Comparison of ENCODE assay signal across 3 cellular contexts in genomic region chr7:139544645-139545044, GRCh38.
TF ChIP-seq lines count a peak whose summit lies in the region.

No MANE protein-coding gene starts in this region.

TF ChIP-seq in SK-N-SH, 30 proteins besides CTCF, POLR2A, EP300 and RAD21:
- TF ChIP-seq JUND (IDR thresholded peaks at IDR 0.05), result no peak
- TF ChIP-seq ELF1 (IDR thresholded peaks at IDR 0.05), result no peak
TF ChIP-seq in SK-N-SH: peak in this region for 0.

TF ChIP-seq in SK-N-SH treated with all-trans-retinoic acid at 6 μM for 48 hours, 23 proteins besides CTCF, POLR2A, EP300 and RAD21:
- TF ChIP-seq, protein P1, sequence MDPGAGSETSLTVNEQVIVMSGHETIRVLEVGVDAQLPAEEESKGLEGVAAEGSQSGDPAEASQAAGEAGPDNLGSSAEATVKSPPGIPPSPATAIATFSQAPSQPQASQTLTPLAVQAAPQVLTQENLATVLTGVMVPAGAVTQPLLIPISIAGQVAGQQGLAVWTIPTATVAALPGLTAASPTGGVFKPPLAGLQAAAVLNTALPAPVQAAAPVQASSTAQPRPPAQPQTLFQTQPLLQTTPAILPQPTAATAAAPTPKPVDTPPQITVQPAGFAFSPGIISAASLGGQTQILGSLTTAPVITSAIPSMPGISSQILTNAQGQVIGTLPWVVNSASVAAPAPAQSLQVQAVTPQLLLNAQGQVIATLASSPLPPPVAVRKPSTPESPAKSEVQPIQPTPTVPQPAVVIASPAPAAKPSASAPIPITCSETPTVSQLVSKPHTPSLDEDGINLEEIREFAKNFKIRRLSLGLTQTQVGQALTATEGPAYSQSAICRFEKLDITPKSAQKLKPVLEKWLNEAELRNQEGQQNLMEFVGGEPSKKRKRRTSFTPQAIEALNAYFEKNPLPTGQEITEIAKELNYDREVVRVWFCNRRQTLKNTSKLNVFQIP (CRISPR knock-in tag; IDR thresholded peaks at IDR 0.05; ENCODE audit: borderline replicate concordance, low read depth), result no peak
- TF ChIP-seq PPARA (CRISPR knock-in tag; IDR thresholded peaks at IDR 0.05; ENCODE audit: borderline replicate concordance) (no peak), OSR1 (CRISPR knock-in tag; IDR thresholded peaks at IDR 0.05) (no peak), TSHZ2 (CRISPR knock-in tag; IDR thresholded peaks at IDR 0.05) (no peak), ARNTL (CRISPR knock-in tag; IDR thresholded peaks at IDR 0.05; ENCODE audit: borderline replicate concordance, low read depth) (no peak), BACH2 (CRISPR knock-in tag; IDR thresholded peaks at IDR 0.05; ENCODE audit: borderline replicate concordance) (no peak), ZFP3 (CRISPR knock-in tag; IDR thresholded peaks at IDR 0.05) (no peak)

TF ChIP-seq in H1, 55 proteins besides CTCF, POLR2A, EP300 and RAD21:
- TF ChIP-seq FOSL1 (IDR thresholded peaks at IDR 0.05; ENCODE audit: insufficient read depth, low read depth, low read length) (no peak), RXRA (IDR thresholded peaks at IDR 0.05; ENCODE audit: insufficient read depth, low read depth, low read length) (no peak), CBX8 (IDR thresholded peaks at IDR 0.05; ENCODE audit: borderline replicate concordance, low read depth, low read length) (no peak), JUN (IDR thresholded peaks at IDR 0.05; ENCODE audit: low read depth, low read length) (no peak), SIX5 (IDR thresholded peaks at IDR 0.05; ENCODE audit: low read depth, low read length) (no peak), KDM1A (IDR thresholded peaks at IDR 0.05; ENCODE audit: borderline replicate concordance, low read length) (no peak), USF2 (IDR thresholded peaks at IDR 0.05; ENCODE audit: low read length) (no peak), BACH1 (IDR thresholded peaks at IDR 0.05; ENCODE audit: low read length) (no peak), HDAC2 (IDR thresholded peaks at IDR 0.05; ENCODE audit: borderline replicate concordance in 1 of 2, low read depth in 2 of 2, low read length in 2 of 2) (no peak), TEAD4 (IDR thresholded peaks at IDR 0.05; ENCODE audit: low read depth, low read length) (no peak), GTF2F1 (IDR thresholded peaks at IDR 0.05; ENCODE audit: borderline replicate concordance, low read depth, low read length) (no peak), TBP (IDR thresholded peaks at IDR 0.05; ENCODE audit: low read depth, low read length) (no peak), ZNF274 (IDR thresholded peaks at IDR 0.05; ENCODE audit: borderline replicate concordance, extremely low read depth, low read length) (no peak), SRF (IDR thresholded peaks at IDR 0.05; ENCODE audit: low read depth, low read length) (no peak), POU5F1 (IDR thresholded peaks at IDR 0.05; ENCODE audit: low read depth, low read length) (no peak)
- TF ChIP-seq, protein P2, sequence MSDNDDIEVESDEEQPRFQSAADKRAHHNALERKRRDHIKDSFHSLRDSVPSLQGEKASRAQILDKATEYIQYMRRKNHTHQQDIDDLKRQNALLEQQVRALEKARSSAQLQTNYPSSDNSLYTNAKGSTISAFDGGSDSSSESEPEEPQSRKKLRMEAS (IDR thresholded peaks at IDR 0.05), result no peak
- TF ChIP-seq, protein P3, sequence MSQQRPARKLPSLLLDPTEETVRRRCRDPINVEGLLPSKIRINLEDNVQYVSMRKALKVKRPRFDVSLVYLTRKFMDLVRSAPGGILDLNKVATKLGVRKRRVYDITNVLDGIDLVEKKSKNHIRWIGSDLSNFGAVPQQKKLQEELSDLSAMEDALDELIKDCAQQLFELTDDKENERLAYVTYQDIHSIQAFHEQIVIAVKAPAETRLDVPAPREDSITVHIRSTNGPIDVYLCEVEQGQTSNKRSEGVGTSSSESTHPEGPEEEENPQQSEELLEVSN (IDR thresholded peaks at IDR 0.05), result no peak
- TF ChIP-seq, protein P4, sequence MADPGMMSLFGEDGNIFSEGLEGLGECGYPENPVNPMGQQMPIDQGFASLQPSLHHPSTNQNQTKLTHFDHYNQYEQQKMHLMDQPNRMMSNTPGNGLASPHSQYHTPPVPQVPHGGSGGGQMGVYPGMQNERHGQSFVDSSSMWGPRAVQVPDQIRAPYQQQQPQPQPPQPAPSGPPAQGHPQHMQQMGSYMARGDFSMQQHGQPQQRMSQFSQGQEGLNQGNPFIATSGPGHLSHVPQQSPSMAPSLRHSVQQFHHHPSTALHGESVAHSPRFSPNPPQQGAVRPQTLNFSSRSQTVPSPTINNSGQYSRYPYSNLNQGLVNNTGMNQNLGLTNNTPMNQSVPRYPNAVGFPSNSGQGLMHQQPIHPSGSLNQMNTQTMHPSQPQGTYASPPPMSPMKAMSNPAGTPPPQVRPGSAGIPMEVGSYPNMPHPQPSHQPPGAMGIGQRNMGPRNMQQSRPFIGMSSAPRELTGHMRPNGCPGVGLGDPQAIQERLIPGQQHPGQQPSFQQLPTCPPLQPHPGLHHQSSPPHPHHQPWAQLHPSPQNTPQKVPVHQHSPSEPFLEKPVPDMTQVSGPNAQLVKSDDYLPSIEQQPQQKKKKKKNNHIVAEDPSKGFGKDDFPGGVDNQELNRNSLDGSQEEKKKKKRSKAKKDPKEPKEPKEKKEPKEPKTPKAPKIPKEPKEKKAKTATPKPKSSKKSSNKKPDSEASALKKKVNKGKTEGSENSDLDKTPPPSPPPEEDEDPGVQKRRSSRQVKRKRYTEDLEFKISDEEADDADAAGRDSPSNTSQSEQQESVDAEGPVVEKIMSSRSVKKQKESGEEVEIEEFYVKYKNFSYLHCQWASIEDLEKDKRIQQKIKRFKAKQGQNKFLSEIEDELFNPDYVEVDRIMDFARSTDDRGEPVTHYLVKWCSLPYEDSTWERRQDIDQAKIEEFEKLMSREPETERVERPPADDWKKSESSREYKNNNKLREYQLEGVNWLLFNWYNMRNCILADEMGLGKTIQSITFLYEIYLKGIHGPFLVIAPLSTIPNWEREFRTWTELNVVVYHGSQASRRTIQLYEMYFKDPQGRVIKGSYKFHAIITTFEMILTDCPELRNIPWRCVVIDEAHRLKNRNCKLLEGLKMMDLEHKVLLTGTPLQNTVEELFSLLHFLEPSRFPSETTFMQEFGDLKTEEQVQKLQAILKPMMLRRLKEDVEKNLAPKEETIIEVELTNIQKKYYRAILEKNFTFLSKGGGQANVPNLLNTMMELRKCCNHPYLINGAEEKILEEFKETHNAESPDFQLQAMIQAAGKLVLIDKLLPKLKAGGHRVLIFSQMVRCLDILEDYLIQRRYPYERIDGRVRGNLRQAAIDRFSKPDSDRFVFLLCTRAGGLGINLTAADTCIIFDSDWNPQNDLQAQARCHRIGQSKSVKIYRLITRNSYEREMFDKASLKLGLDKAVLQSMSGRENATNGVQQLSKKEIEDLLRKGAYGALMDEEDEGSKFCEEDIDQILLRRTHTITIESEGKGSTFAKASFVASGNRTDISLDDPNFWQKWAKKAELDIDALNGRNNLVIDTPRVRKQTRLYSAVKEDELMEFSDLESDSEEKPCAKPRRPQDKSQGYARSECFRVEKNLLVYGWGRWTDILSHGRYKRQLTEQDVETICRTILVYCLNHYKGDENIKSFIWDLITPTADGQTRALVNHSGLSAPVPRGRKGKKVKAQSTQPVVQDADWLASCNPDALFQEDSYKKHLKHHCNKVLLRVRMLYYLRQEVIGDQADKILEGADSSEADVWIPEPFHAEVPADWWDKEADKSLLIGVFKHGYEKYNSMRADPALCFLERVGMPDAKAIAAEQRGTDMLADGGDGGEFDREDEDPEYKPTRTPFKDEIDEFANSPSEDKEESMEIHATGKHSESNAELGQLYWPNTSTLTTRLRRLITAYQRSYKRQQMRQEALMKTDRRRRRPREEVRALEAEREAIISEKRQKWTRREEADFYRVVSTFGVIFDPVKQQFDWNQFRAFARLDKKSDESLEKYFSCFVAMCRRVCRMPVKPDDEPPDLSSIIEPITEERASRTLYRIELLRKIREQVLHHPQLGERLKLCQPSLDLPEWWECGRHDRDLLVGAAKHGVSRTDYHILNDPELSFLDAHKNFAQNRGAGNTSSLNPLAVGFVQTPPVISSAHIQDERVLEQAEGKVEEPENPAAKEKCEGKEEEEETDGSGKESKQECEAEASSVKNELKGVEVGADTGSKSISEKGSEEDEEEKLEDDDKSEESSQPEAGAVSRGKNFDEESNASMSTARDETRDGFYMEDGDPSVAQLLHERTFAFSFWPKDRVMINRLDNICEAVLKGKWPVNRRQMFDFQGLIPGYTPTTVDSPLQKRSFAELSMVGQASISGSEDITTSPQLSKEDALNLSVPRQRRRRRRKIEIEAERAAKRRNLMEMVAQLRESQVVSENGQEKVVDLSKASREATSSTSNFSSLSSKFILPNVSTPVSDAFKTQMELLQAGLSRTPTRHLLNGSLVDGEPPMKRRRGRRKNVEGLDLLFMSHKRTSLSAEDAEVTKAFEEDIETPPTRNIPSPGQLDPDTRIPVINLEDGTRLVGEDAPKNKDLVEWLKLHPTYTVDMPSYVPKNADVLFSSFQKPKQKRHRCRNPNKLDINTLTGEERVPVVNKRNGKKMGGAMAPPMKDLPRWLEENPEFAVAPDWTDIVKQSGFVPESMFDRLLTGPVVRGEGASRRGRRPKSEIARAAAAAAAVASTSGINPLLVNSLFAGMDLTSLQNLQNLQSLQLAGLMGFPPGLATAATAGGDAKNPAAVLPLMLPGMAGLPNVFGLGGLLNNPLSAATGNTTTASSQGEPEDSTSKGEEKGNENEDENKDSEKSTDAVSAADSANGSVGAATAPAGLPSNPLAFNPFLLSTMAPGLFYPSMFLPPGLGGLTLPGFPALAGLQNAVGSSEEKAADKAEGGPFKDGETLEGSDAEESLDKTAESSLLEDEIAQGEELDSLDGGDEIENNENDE (IDR thresholded peaks at IDR 0.05; ENCODE audit: insufficient replicate concordance, low read length), result no peak
